Comparison of ENCODE assay signal across 2 cellular contexts in genomic region chr13:43758834-43759233, GRCh38.
TF ChIP-seq lines count a peak whose summit lies in the region.

No MANE protein-coding gene starts in this region.

TF ChIP-seq in GM12878, 131 proteins besides CTCF, POLR2A, EP300 and RAD21:
- peak; percentile 27; the same call in 1 of the 2 replicates for TF ChIP-seq ZNF384 (IDR thresholded peaks at IDR 0.05; ENCODE audit: borderline replicate concordance, low read depth, low read length)
- no peak for TF ChIP-seq CHD2 (IDR thresholded peaks at IDR 0.05; ENCODE audit: borderline replicate concordance, low read depth, low read length)
- TF ChIP-seq SP1 (IDR thresholded peaks at IDR 0.05; ENCODE audit: low read depth, low read length): no peak
- TF ChIP-seq ZNF622 (IDR thresholded peaks at IDR 0.05): no peak
- TF ChIP-seq ATF2 (IDR thresholded peaks at IDR 0.05; ENCODE audit: low read length): no peak
- TF ChIP-seq SUPT20H (IDR thresholded peaks at IDR 0.05; ENCODE audit: borderline replicate concordance, control insufficient read depth, low read depth, low read length): no peak
- TF ChIP-seq MTA2 (IDR thresholded peaks at IDR 0.05; ENCODE audit: low read depth): no peak

TF ChIP-seq in WTC11, 78 proteins besides CTCF, POLR2A, EP300 and RAD21:
- no peak for TF ChIP-seq ETV6 (CRISPR knock-in tag; IDR thresholded peaks at IDR 0.05)
TF ChIP-seq in WTC11: peak in this region for 0.
